ENCODE assay signal across 11 cellular contexts in the genomic region with DNA sequence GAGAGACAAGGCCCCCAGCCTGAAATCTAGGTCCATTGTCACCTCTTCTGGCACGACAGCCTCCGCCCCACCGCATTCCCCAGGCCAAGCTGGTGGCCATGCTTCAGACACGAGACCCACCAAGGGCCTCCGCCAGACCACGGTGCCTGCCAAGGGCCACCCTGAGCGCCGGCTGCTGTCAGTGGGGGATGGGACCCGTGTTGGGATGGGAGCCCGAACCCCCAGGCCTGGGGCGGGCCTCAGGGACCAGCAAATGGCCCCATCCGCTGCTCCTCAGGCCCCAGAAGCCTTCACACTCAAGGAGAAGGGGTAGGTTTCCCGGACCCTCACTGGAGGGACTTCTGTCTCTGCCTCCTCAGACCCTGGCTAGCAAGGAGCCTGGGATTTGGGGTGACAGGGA. TPM values are rescaled to one million over a fixed set of nuclear protein-coding genes. Genes with fewer than 3 reads are reported as not detected.
DNase-seq lines count a peak whose midpoint lies in the region; TF ChIP-seq lines count a peak whose summit lies in the region.
"Had no signal": no experiment of that assay in that cellular context is flagged by ENCODE, and none has a peak within 500 bp of the region (broad histone marks: within the 10 kb centered on the region; RNA-seq: fewer than 3 reads in every experiment).

No MANE protein-coding gene starts in this region.

- intact Hi-C loops in activated CD4-positive, alpha-beta T cell treated with anti-CD3 and anti-CD28 coated beads, Interleukin-2, amount 10 ng/mL, durations not matched to agents 24 days and 14 days (cut with micrococcal nuclease), result loop anchor here (1.0 kb wide), 1 partner anchor 14 kb away; the partner anchor contains the start of gene TBC1D24
- intact Hi-C loops in dorsolateral prefrontal cortex (cut with DNase I), result loop anchor here (5.0 kb wide), 2 partner anchors 34 to 41 kb away; partner anchors contain the start of gene CCNF (in 1 of the 2)

- H3K4me3 ChIP-seq in NB4 (ENCODE audit: low read depth, low read length) (peak overlapping the region; percentile 61), dorsolateral prefrontal cortex (peak overlapping the region in 30 of 59 donors; percentile 53 to 92 (median 77))

- H3K4me3 Mint-ChIP-seq in activated CD4-positive, alpha-beta T cell treated with anti-CD3 and anti-CD28 coated beads, Interleukin-2, amount 10 ng/mL, durations not matched to agents 24 days and 14 days, result peak overlapping the region; percentile 89
- H3K4me3 Mint-ChIP-seq in osteocyte (ENCODE audit: unreplicated experiment), result peak overlapping the region; percentile 50

- peaks cover 15% of the 10 kb centered on the region for H3K36me3 Mint-ChIP-seq in activated CD4-positive, alpha-beta T cell treated with anti-CD3 and anti-CD28 coated beads, Interleukin-2, amount 10 ng/mL, durations not matched to agents 24 days and 14 days (ENCODE audit: low read depth)
- H3K36me3 Mint-ChIP-seq in osteocyte (ENCODE audit: unreplicated experiment), result no peaks in the 10 kb centered on the region

- peaks cover 4% of the 10 kb centered on the region for H3K4me1 Mint-ChIP-seq in activated CD4-positive, alpha-beta T cell treated with anti-CD3 and anti-CD28 coated beads, Interleukin-2, amount 10 ng/mL, durations not matched to agents 24 days and 14 days
- H3K4me1 Mint-ChIP-seq in osteocyte (ENCODE audit: unreplicated experiment), result peaks cover 14% of the 10 kb centered on the region

- no peaks in the 10 kb centered on the region for H3K27me3 ChIP-seq in dorsolateral prefrontal cortex
- H3K27me3 ChIP-seq: uterus had no signal

- no peak overlapping the region for H3K27ac ChIP-seq in dorsolateral prefrontal cortex
- H3K27ac ChIP-seq: uterus had no signal

- TF ChIP-seq CTCF in NB4 (IDR thresholded peaks at IDR 0.05; ENCODE audit: low read depth, low read length) (no peak), dorsolateral prefrontal cortex (IDR thresholded peaks at IDR 0.05 in 54 of 56, conservative IDR thresholded peaks at IDR 0.05 in 2 of 56; ENCODE audit: low read depth in 1 of 56, partially characterized antibody in 56 of 56) (no peak), osteocyte (IDR thresholded peaks at IDR 0.05) (no peak)

- DNase-seq in activated CD4-positive, alpha-beta T cell treated with anti-CD3 and anti-CD28 coated beads, Interleukin-2, amount 10 ng/mL, durations not matched to agents 24 days and 14 days, result no peak
- DNase-seq in activated CD4-positive, alpha-beta T cell treated with anti-CD3 and anti-CD28 coated beads, Interleukin-2, amount 50 U/mL, for 48 hours, result no peak
- DNase-seq in NB4 (ENCODE audit: low read depth) (no peak), dorsolateral prefrontal cortex (no peak), osteocyte (ENCODE audit: extremely low spot score, unreplicated experiment) (no peak), HUDEP-2 (lab: John Stamatoyannopoulos, UW; ENCODE audit: unreplicated experiment in 76 of 76) (no peak), NCI-H82 (lab: John Stamatoyannopoulos, UW) (no peak), hippocampal formation (lab: John Stamatoyannopoulos, UW) (no peak)
- DNase-seq: NCI-H1436, occipital lobe, uterus had no signal

- no peak overlapping the region for H3K27ac Mint-ChIP-seq in activated CD4-positive, alpha-beta T cell treated with anti-CD3 and anti-CD28 coated beads, Interleukin-2, amount 10 ng/mL, durations not matched to agents 24 days and 14 days
- H3K27ac Mint-ChIP-seq in osteocyte (ENCODE audit: unreplicated experiment), result no peak overlapping the region

- TF ChIP-seq POLR2A in NB4 (IDR thresholded peaks at IDR 0.05; ENCODE audit: extremely low read depth, insufficient read length), result no peak

- no peaks in the 10 kb centered on the region for H3K27me3 Mint-ChIP-seq in activated CD4-positive, alpha-beta T cell treated with anti-CD3 and anti-CD28 coated beads, Interleukin-2, amount 10 ng/mL, durations not matched to agents 24 days and 14 days
- H3K27me3 Mint-ChIP-seq in osteocyte (ENCODE audit: unreplicated experiment), result no peaks in the 10 kb centered on the region

- no peaks in the 10 kb centered on the region for H3K9me3 Mint-ChIP-seq in activated CD4-positive, alpha-beta T cell treated with anti-CD3 and anti-CD28 coated beads, Interleukin-2, amount 10 ng/mL, durations not matched to agents 24 days and 14 days
- no peaks in the 10 kb centered on the region for H3K9me3 Mint-ChIP-seq in osteocyte (ENCODE audit: unreplicated experiment)

RNA-seq across cellular contexts. Expression of gene TEDC2, which starts 1.0 kb away (rescaled TPM):
- total RNA-seq in activated CD4-positive, alpha-beta T cell treated with anti-CD3 and anti-CD28 coated beads, Interleukin-2, amount 10 ng/mL, durations not matched to agents 24 days and 14 days, result 40.7 and 41.7 TPM in 2 replicates
- total RNA-seq in dorsolateral prefrontal cortex, result 10 to 100 TPM in 3 of 120 experiments, 1 to 10 TPM in 117; 1.9 to 10.8 (median 5.0) TPM
- total RNA-seq in osteocyte, result 4.4 and 6.7 TPM in 2 replicates

RNA-seq across cellular contexts. Expression of gene NTN3, which starts 10.2 kb away (rescaled TPM):
- not detected in 2 replicates for total RNA-seq in activated CD4-positive, alpha-beta T cell treated with anti-CD3 and anti-CD28 coated beads, Interleukin-2, amount 10 ng/mL, durations not matched to agents 24 days and 14 days
- total RNA-seq in dorsolateral prefrontal cortex (1 to 10 TPM in 106 of 120 experiments, under 1 TPM in 13, not detected in 1; 0.48 to 4.0 (median 1.6) TPM), osteocyte (1.4 and 1.8 TPM in 2 replicates)

RNA-seq across cellular contexts. Expression of gene TBC1D24, which starts 14.0 kb away (rescaled TPM):
- 16.6 and 20.9 TPM in 2 replicates for total RNA-seq in activated CD4-positive, alpha-beta T cell treated with anti-CD3 and anti-CD28 coated beads, Interleukin-2, amount 10 ng/mL, durations not matched to agents 24 days and 14 days
- total RNA-seq in dorsolateral prefrontal cortex, result 10 to 100 TPM; 27.5 to 97.0 (median 62.6) TPM
- 15.4 and 17.4 TPM in 2 replicates for total RNA-seq in osteocyte

RNA-seq across cellular contexts. Expression of gene CCNF, which starts 31.7 kb away (rescaled TPM):
- total RNA-seq in activated CD4-positive, alpha-beta T cell treated with anti-CD3 and anti-CD28 coated beads, Interleukin-2, amount 10 ng/mL, durations not matched to agents 24 days and 14 days, result 44.7 and 45.7 TPM in 2 replicates
- 10 to 100 TPM in 29 of 120 experiments, 1 to 10 TPM in 91; 3.8 to 15.4 (median 8.3) TPM for total RNA-seq in dorsolateral prefrontal cortex
- 8.0 and 10.0 TPM in 2 replicates for total RNA-seq in osteocyte

RNA-seq across cellular contexts. Expression of gene ATP6V0C, which starts 52.8 kb away (rescaled TPM):
- total RNA-seq in activated CD4-positive, alpha-beta T cell treated with anti-CD3 and anti-CD28 coated beads, Interleukin-2, amount 10 ng/mL, durations not matched to agents 24 days and 14 days, result 105 and 122 TPM in 2 replicates
- 100 to 1,000 TPM; 283 to 670 (median 496) TPM for total RNA-seq in dorsolateral prefrontal cortex
- total RNA-seq in osteocyte, result 208 and 211 TPM in 2 replicates
